33 cellular contexts compared by ENCODE assay signal in genomic region chr9:112226091-112226490, GRCh38.
"Had no signal": no experiment of that assay in that cellular context is flagged by ENCODE, and none has a peak within 500 bp of the region (broad histone marks: within the 10 kb centered on the region; RNA-seq: fewer than 3 reads in every experiment).

No MANE protein-coding gene starts in this region.

- H3K9ac ChIP-seq: KMS-11 had no signal

- ATAC-seq: Right ventricle myocardium inferior, SK-N-SH treated with all-trans-retinoic acid at 6 μM for 48 hours, T-cell had no signal

- H3K4me3 ChIP-seq: PC-9 had no signal

- H3K27ac Mint-ChIP-seq: activated CD4-positive, alpha-beta memory T cell treated with anti-CD3 and anti-CD28 coated beads, Interleukin-2, amount 10 ng/mL, durations not matched to agents 7 days and 5 days; activated naive CD4-positive, alpha-beta T cell treated with anti-CD3 and anti-CD28 coated beads for 36 hours; activated T-cell treated with anti-CD3 and anti-CD28 coated beads, Interleukin-2, amount 50 U/mL, for 24 hours; activated T-helper 2 cell treated with anti-CD3 and anti-CD28 coated beads, Interferon-gamma antibody, Interleukin-2, Interleukin-4, amounts not matched to agents 10 μg/mL and 5 μg/mL and 100 μg/mL, durations not matched to agents 14 hours and 24 hours and 36 hours; T-cell had no signal

- DNase-seq: activated CD4-positive, alpha-beta memory T cell treated with anti-CD3 and anti-CD28 coated beads, Interleukin-2, amount 10 ng/mL, durations not matched to agents 7 days and 5 days; activated CD4-positive, alpha-beta T cell treated with anti-CD3 and anti-CD28 coated beads for 1 hour; activated CD4-positive, alpha-beta T cell treated with anti-CD3 and anti-CD28 coated beads for 48 hours; activated CD4-positive, CD25-positive, alpha-beta regulatory T cell; activated gamma-delta T cell; activated naive CD4-positive, alpha-beta T cell treated with anti-CD3 and anti-CD28 coated beads for 36 hours; activated T-cell treated with anti-CD3 and anti-CD28 coated beads, Interleukin-2, amount 50 U/mL, for 24 hours; amniotic stem cell; aorta; brain microvascular endothelial cell; central memory CD4-positive, alpha-beta T cell; NCI-H1092 treated with DMSO at 0.1 percent for 48 hours; NCI-H1417; NCI-H146; NCI-H187; NCI-H2029 treated with DMSO at 0.1 percent for 48 hours; NCI-H2107; NCI-H2171; NCI-H510A; NCI-H526; NCI-H748 treated with DMSO at 0.1 percent for 48 hours; NK-92 treated with Interleukin-12 subunit alpha and Interleukin-12 subunit beta, amount 100 ng/mL, for 24 hours; PC-9; SIG-M5; T-cell; T-helper 2 cell; T-helper 9 cell; WERI-Rb-1 had no signal

- H3K4me2 ChIP-seq: KMS-11, PC-9 had no signal

- H3K27me3 ChIP-seq: brain microvascular endothelial cell had no signal

- H2AFZ ChIP-seq: PC-9 had no signal

- H3K4me3 Mint-ChIP-seq: activated CD4-positive, alpha-beta memory T cell treated with anti-CD3 and anti-CD28 coated beads, Interleukin-2, amount 10 ng/mL, durations not matched to agents 7 days and 5 days; activated naive CD4-positive, alpha-beta T cell treated with anti-CD3 and anti-CD28 coated beads for 36 hours; activated T-cell treated with anti-CD3 and anti-CD28 coated beads, Interleukin-2, amount 50 U/mL, for 24 hours; T-cell had no signal

- H3K27ac ChIP-seq: brain microvascular endothelial cell, KMS-11, PC-9, RWPE1, WERI-Rb-1 had no signal

- H3K9me3 Mint-ChIP-seq: activated CD4-positive, alpha-beta memory T cell treated with anti-CD3 and anti-CD28 coated beads, Interleukin-2, amount 10 ng/mL, durations not matched to agents 7 days and 5 days; activated naive CD4-positive, alpha-beta T cell treated with anti-CD3 and anti-CD28 coated beads for 36 hours; activated T-cell treated with anti-CD3 and anti-CD28 coated beads, Interleukin-2, amount 50 U/mL, for 24 hours; activated T-helper 2 cell treated with anti-CD3 and anti-CD28 coated beads, Interferon-gamma antibody, Interleukin-2, Interleukin-4, amounts not matched to agents 10 μg/mL and 5 μg/mL and 100 μg/mL, durations not matched to agents 14 hours and 24 hours and 36 hours; T-cell had no signal

- H3K27me3 Mint-ChIP-seq: activated CD4-positive, alpha-beta memory T cell treated with anti-CD3 and anti-CD28 coated beads, Interleukin-2, amount 10 ng/mL, durations not matched to agents 7 days and 5 days; activated T-cell treated with anti-CD3 and anti-CD28 coated beads, Interleukin-2, amount 50 U/mL, for 24 hours; T-cell had no signal
